16 cellular contexts compared by ENCODE assay signal in genomic region chr5:151182976-151183375, GRCh38. TPM values are rescaled to one million over a fixed set of nuclear protein-coding genes. Genes with fewer than 3 reads are reported as not detected.
A peak's percentile ranks its signal among the peaks of the same experiment; 100 is the strongest.
DNase-seq lines count a peak whose midpoint lies in the region; ATAC-seq lines count a peak whose summit lies in the region.
"Had no signal": no experiment of that assay in that cellular context is flagged by ENCODE, and none has a peak within 500 bp of the region (broad histone marks: within the 10 kb centered on the region; RNA-seq: fewer than 3 reads in every experiment).

No MANE protein-coding gene starts in this region.

- no peak for DNase-seq in activated naive CD4-positive, alpha-beta T cell treated with anti-CD3 and anti-CD28 coated beads for 36 hours
- DNase-seq in activated CD8-positive, alpha-beta memory T cell treated with anti-CD3 and anti-CD28 coated beads, Interleukin-2, amount 10 ng/mL, durations not matched to agents 7 days and 5 days = peak; percentile 22
- DNase-seq in neuronal stem cell (ENCODE audit: low spot score) (no peak), NCI-H524 treated with DMSO at 0.1 percent for 48 hours (lab: John Stamatoyannopoulos, UW) (no peak), NCI-H2029 (lab: John Stamatoyannopoulos, UW) (no peak)
- DNase-seq: ACHN; Calu3; CD4-positive, CD25-positive, alpha-beta regulatory T cell; DMS 273 treated with DMSO at 0.1 percent for 48 hours; GM23248; IMR-90 had no signal

- no peak overlapping the region for H2BK12ac ChIP-seq in neuronal stem cell (ENCODE audit: low read length)

- H3K18ac ChIP-seq in neuronal stem cell (ENCODE audit: low read length) = no peak overlapping the region

- no peaks in the 10 kb centered on the region for H3K9me3 Mint-ChIP-seq in activated naive CD4-positive, alpha-beta T cell treated with anti-CD3 and anti-CD28 coated beads, Interleukin-2, amount 50 U/mL, for 24 hours
- H3K9me3 Mint-ChIP-seq in activated naive CD4-positive, alpha-beta T cell treated with anti-CD3 and anti-CD28 coated beads for 36 hours = no peaks in the 10 kb centered on the region
- no peaks in the 10 kb centered on the region for H3K9me3 Mint-ChIP-seq in activated CD8-positive, alpha-beta memory T cell treated with anti-CD3 and anti-CD28 coated beads, Interleukin-2, amount 10 ng/mL, durations not matched to agents 7 days and 5 days (ENCODE audit: low read depth)
- H3K9me3 Mint-ChIP-seq: CD4-positive, CD25-positive, alpha-beta regulatory T cell had no signal

- no peak overlapping the region for H3K9ac ChIP-seq in neuronal stem cell (ENCODE audit: low read depth, low read length, poor library complexity)
- H3K9ac ChIP-seq: BLaER1 treated with 17β-estradiol and CSF1 and Interleukin-3, amounts not matched to agents 10 nM and 100 nM; GM23248 had no signal

- peaks cover 0 to 1% of the 10 kb centered on the region in 2 donors for H3K4me1 ChIP-seq in neuronal stem cell (ENCODE audit: control insufficient read depth in 2 of 2, insufficient read depth in 1 of 2, low read depth in 1 of 2, low read length in 2 of 2)

- H3K4me2 ChIP-seq in neuronal stem cell (ENCODE audit: insufficient read depth, low read length, poor library complexity, severe bottlenecking) = no peak overlapping the region
- H3K4me2 ChIP-seq: BLaER1 treated with 17β-estradiol and CSF1 and Interleukin-3, amounts not matched to agents 10 nM and 100 nM had no signal

- no peaks in the 10 kb centered on the region for H3K36me3 ChIP-seq in neuronal stem cell (replicated peaks in 1 of 2; ENCODE audit: control insufficient read depth in 2 of 2, insufficient read depth in 2 of 2, low read length in 2 of 2)

- H2BK120ac ChIP-seq in neuronal stem cell (ENCODE audit: low read depth, low read length) = no peak overlapping the region

- H3K27ac Mint-ChIP-seq in activated naive CD4-positive, alpha-beta T cell treated with anti-CD3 and anti-CD28 coated beads, Interleukin-2, amount 50 U/mL, for 24 hours = peak overlapping the region; percentile 17
- no peak overlapping the region for H3K27ac Mint-ChIP-seq in activated naive CD4-positive, alpha-beta T cell treated with anti-CD3 and anti-CD28 coated beads for 36 hours
- H3K27ac Mint-ChIP-seq in activated CD8-positive, alpha-beta memory T cell treated with anti-CD3 and anti-CD28 coated beads, Interleukin-2, amount 10 ng/mL, durations not matched to agents 7 days and 5 days = no peak overlapping the region

- intact Hi-C loops in activated naive CD4-positive, alpha-beta T cell treated with anti-CD3 and anti-CD28 coated beads for 36 hours (cut with micrococcal nuclease) = no loop called here

- no peak overlapping the region for H3K4me3 ChIP-seq in neuronal stem cell (ENCODE audit: low read length in 2 of 2)
- H3K4me3 ChIP-seq: BLaER1 treated with 17β-estradiol and CSF1 and Interleukin-3, amounts not matched to agents 10 nM and 100 nM; GM12878; GM23248 had no signal

- H3K23ac ChIP-seq in neuronal stem cell (ENCODE audit: low read depth, low read length, poor library complexity) = no peak overlapping the region

- no peak overlapping the region for H3K14ac ChIP-seq in neuronal stem cell (ENCODE audit: low read length)

- H2AFZ ChIP-seq in neuronal stem cell (ENCODE audit: low read length) = no peak overlapping the region
- H2AFZ ChIP-seq: GM23248 had no signal

- no peak overlapping the region for H3K4ac ChIP-seq in neuronal stem cell (ENCODE audit: low read length)

- no peak overlapping the region for H4K8ac ChIP-seq in neuronal stem cell (ENCODE audit: low read depth, low read length)

- CTCF ChIA-PET in activated naive CD4-positive, alpha-beta T cell treated with anti-CD3 and anti-CD28 coated beads for 36 hours (lab: Charles Lee) = interaction anchor here (1.7 to 3.0 kb wide), 2 partner anchors 18 to 114 kb away, joined by 3 to 11 read pairs; no protein-coding TSS in a partner anchor
- CTCF ChIA-PET in activated CD8-positive, alpha-beta memory T cell treated with anti-CD3 and anti-CD28 coated beads, Interleukin-2, amount 10 ng/mL, durations not matched to agents 7 days and 5 days (lab: Charles Lee) = interaction anchor here (1.3 to 1.9 kb wide), 3 partner anchors 16 to 133 kb away, joined by 4 to 8 read pairs (median 7); no protein-coding TSS in a partner anchor

- peaks cover 20% of the 10 kb centered on the region for H3K36me3 Mint-ChIP-seq in activated naive CD4-positive, alpha-beta T cell treated with anti-CD3 and anti-CD28 coated beads, Interleukin-2, amount 50 U/mL, for 24 hours
- H3K36me3 Mint-ChIP-seq in activated naive CD4-positive, alpha-beta T cell treated with anti-CD3 and anti-CD28 coated beads for 36 hours (ENCODE audit: low read depth) = peaks cover 9% of the 10 kb centered on the region
- H3K36me3 Mint-ChIP-seq in activated CD8-positive, alpha-beta memory T cell treated with anti-CD3 and anti-CD28 coated beads, Interleukin-2, amount 10 ng/mL, durations not matched to agents 7 days and 5 days = peaks cover 34% of the 10 kb centered on the region

- no CpG with 5 or more reads among the region's 8 CpGs for WGBS in neuronal stem cell (ENCODE audit: extremely low coverage in 2 of 2, insufficient read length in 2 of 2, insufficient replicate concordance in 1 of 2), 2 donors

- H3K9me3 ChIP-seq in neuronal stem cell (replicated peaks in 1 of 2; ENCODE audit: control insufficient read depth in 2 of 2, insufficient read depth in 1 of 2, low read depth in 1 of 2, low read length in 2 of 2) = no peaks in the 10 kb centered on the region
- H3K9me3 ChIP-seq: BLaER1 treated with 17β-estradiol and CSF1 and Interleukin-3, amounts not matched to agents 10 nM and 100 nM had no signal

- no peak overlapping the region for H2BK5ac ChIP-seq in neuronal stem cell (ENCODE audit: low read length)

- H2BK15ac ChIP-seq in neuronal stem cell (ENCODE audit: low read length) = no peak overlapping the region

- no peak overlapping the region for H4K91ac ChIP-seq in neuronal stem cell (ENCODE audit: low read depth, low read length, poor library complexity)

- H3K27me3 ChIP-seq in neuronal stem cell (ENCODE audit: control insufficient read depth in 3 of 3, insufficient read depth in 3 of 3, low read depth in 1 of 3, low read length in 3 of 3) = peaks cover 0 to 26% (median 0%) of the 10 kb centered on the region in 3 experiments
- H3K27me3 ChIP-seq: BLaER1 treated with 17β-estradiol and CSF1 and Interleukin-3, amounts not matched to agents 10 nM and 100 nM had no signal

- no peak for ATAC-seq in activated CD8-positive, alpha-beta memory T cell treated with anti-CD3 and anti-CD28 coated beads, Interleukin-2, amount 10 ng/mL, durations not matched to agents 7 days and 5 days
- ATAC-seq in HG02759 (IDR thresholded peaks at IDR 0.05; ENCODE audit: unreplicated experiment) = no peak
- ATAC-seq: GM12878, HCT116 had no signal

- H3K27me3 Mint-ChIP-seq in activated naive CD4-positive, alpha-beta T cell treated with anti-CD3 and anti-CD28 coated beads, Interleukin-2, amount 50 U/mL, for 24 hours = no peaks in the 10 kb centered on the region
- no peaks in the 10 kb centered on the region for H3K27me3 Mint-ChIP-seq in activated naive CD4-positive, alpha-beta T cell treated with anti-CD3 and anti-CD28 coated beads for 36 hours (ENCODE audit: low read depth)
- H3K27me3 Mint-ChIP-seq in activated CD8-positive, alpha-beta memory T cell treated with anti-CD3 and anti-CD28 coated beads, Interleukin-2, amount 10 ng/mL, durations not matched to agents 7 days and 5 days = no peaks in the 10 kb centered on the region
- H3K27me3 Mint-ChIP-seq: CD4-positive, CD25-positive, alpha-beta regulatory T cell had no signal

- H3K4me1 Mint-ChIP-seq in activated naive CD4-positive, alpha-beta T cell treated with anti-CD3 and anti-CD28 coated beads, Interleukin-2, amount 50 U/mL, for 24 hours = peaks cover 27% of the 10 kb centered on the region
- peaks cover 11% of the 10 kb centered on the region for H3K4me1 Mint-ChIP-seq in activated naive CD4-positive, alpha-beta T cell treated with anti-CD3 and anti-CD28 coated beads for 36 hours (ENCODE audit: low read depth)
- no peaks in the 10 kb centered on the region for H3K4me1 Mint-ChIP-seq in activated CD8-positive, alpha-beta memory T cell treated with anti-CD3 and anti-CD28 coated beads, Interleukin-2, amount 10 ng/mL, durations not matched to agents 7 days and 5 days

- no peaks in the 10 kb centered on the region for H3K79me1 ChIP-seq in neuronal stem cell (ENCODE audit: low read depth, low read length)

- H3K4me3 Mint-ChIP-seq in activated naive CD4-positive, alpha-beta T cell treated with anti-CD3 and anti-CD28 coated beads, Interleukin-2, amount 50 U/mL, for 24 hours = no peak overlapping the region
- H3K4me3 Mint-ChIP-seq in activated naive CD4-positive, alpha-beta T cell treated with anti-CD3 and anti-CD28 coated beads for 36 hours = no peak overlapping the region
- no peak overlapping the region for H3K4me3 Mint-ChIP-seq in activated CD8-positive, alpha-beta memory T cell treated with anti-CD3 and anti-CD28 coated beads, Interleukin-2, amount 10 ng/mL, durations not matched to agents 7 days and 5 days
- H3K4me3 Mint-ChIP-seq: CD4-positive, CD25-positive, alpha-beta regulatory T cell had no signal

- H2AK5ac ChIP-seq in neuronal stem cell (ENCODE audit: low read depth, low read length) = peak overlapping the region; percentile 9

- H3K27ac ChIP-seq in neuronal stem cell (replicated peaks; ENCODE audit: low read length) = no peak overlapping the region
- H3K27ac ChIP-seq: BLaER1 treated with 17β-estradiol and CSF1 and Interleukin-3, amounts not matched to agents 10 nM and 100 nM; GM23248 had no signal

RNA-seq across cellular contexts. Expression of gene ANXA6, which starts 25.4 kb away (rescaled TPM):
- 100 to 1,000 TPM; 272 to 284 TPM for total RNA-seq in activated naive CD4-positive, alpha-beta T cell treated with anti-CD3 and anti-CD28 coated beads for 36 hours
- 100 to 1,000 TPM; 623 to 640 TPM for total RNA-seq in activated CD8-positive, alpha-beta memory T cell treated with anti-CD3 and anti-CD28 coated beads, Interleukin-2, amount 10 ng/mL, durations not matched to agents 7 days and 5 days
- polyA plus RNA-seq in neuronal stem cell (2013, experiment 1 of 2) = 47.1 TPM
- polyA plus RNA-seq in neuronal stem cell (2013, experiment 2 of 2) = 45.5 TPM

RNA-seq across cellular contexts. Expression of gene CCDC69, which starts 40.9 kb away (rescaled TPM):
- total RNA-seq in activated naive CD4-positive, alpha-beta T cell treated with anti-CD3 and anti-CD28 coated beads for 36 hours = 10 to 100 TPM; 15.5 to 18.5 TPM
- 10 to 100 TPM; 73.1 to 89.1 TPM for total RNA-seq in activated CD8-positive, alpha-beta memory T cell treated with anti-CD3 and anti-CD28 coated beads, Interleukin-2, amount 10 ng/mL, durations not matched to agents 7 days and 5 days
- 0.03 TPM for polyA plus RNA-seq in neuronal stem cell (2013, experiment 1 of 2)
- 0.03 TPM for polyA plus RNA-seq in neuronal stem cell (2013, experiment 2 of 2)
